30 cellular contexts compared by ENCODE assay signal in genomic region chr6:104284872-104285271, GRCh38.
"Had no signal": no experiment of that assay in that cellular context is flagged by ENCODE, and none has a peak within 500 bp of the region (broad histone marks: within the 10 kb centered on the region; RNA-seq: fewer than 3 reads in every experiment).

No MANE protein-coding gene starts in this region.

- H3K79me2 ChIP-seq: parathyroid adenoma had no signal

- H3K27ac ChIP-seq: neutrophil, ovary, parathyroid adenoma, psoas muscle, skin epidermis, suprapubic skin, testis, transverse colon, upper lobe of right lung, uterus had no signal

- H3K4me1 ChIP-seq: parathyroid adenoma, psoas muscle, spleen, suprapubic skin, testis, transverse colon, upper lobe of right lung, uterus had no signal

- H3K27me3 ChIP-seq: neutrophil, ovary, spleen, suprapubic skin, testis, tibial artery, transverse colon, upper lobe of right lung, uterus had no signal

- H3K9me3 ChIP-seq: neutrophil, ovary, psoas muscle, spleen, suprapubic skin, testis, tibial artery, transverse colon, upper lobe of right lung, uterus had no signal

- H3K4me2 ChIP-seq: smooth muscle cell had no signal

- ATAC-seq: naive thymus-derived CD8-positive, alpha-beta T cell; natural killer cell treated with Interleukin-12 subunit alpha and Interleukin-12 subunit beta and Interleukin-15 and Interleukin-18, amount 100 ng/mL, for 72 hours; psoas muscle; right cardiac atrium; sciatic nerve; stimulated activated memory B cell treated with anti-CD40 and anti-IgM and Interleukin-4, amounts not matched to agents 10 μg/mL and 1 μg/mL and 100 μg/mL, for 72 hours; stimulated activated naive CD8-positive, alpha-beta T cell treated with anti-CD3 and anti-CD28 coated beads, Interleukin-15, amount 100 ng/mL, for 72 hours; stimulated activated naive CD8-positive, alpha-beta T cell treated with anti-CD3 and anti-CD28 coated beads, Interleukin-15, Interleukin-2, amounts not matched to agents 100 U/mL and 50 U/mL, for 24 hours; upper lobe of right lung had no signal

- DNase-seq: naive thymus-derived CD8-positive, alpha-beta T cell; nephron progenitor cell; nucleus accumbens; ovary; posterior cingulate gyrus; psoas muscle; right cardiac atrium; spleen; stimulated activated CD4-positive, alpha-beta T cell treated with anti-CD3 and anti-CD28 coated beads, Interleukin-12 subunit alpha, Interleukin-12 subunit beta, amount 100 ng/mL, for 4 hours; stimulated activated CD4-positive, alpha-beta T cell treated with anti-CD3 and anti-CD28 coated beads, Interleukin-1b, Interleukin-23, amount 100 ng/mL, for 48 hours; stimulated activated CD4-positive, alpha-beta T cell treated with anti-CD3 and anti-CD28 coated beads, Interleukin-4, amount 100 ng/mL, for 1 hour; stimulated activated CD4-positive, alpha-beta T cell treated with anti-CD3 and anti-CD28 coated beads, Interleukin-4, amount 100 ng/mL, for 4 hours; stimulated activated CD8-positive, alpha-beta memory T cell treated with anti-CD3 and anti-CD28 coated beads, Interleukin-4, amount 100 ng/mL, for 48 hours; stimulated activated naive CD4-positive, alpha-beta T cell; stimulated activated naive CD8-positive, alpha-beta T cell treated with anti-CD3 and anti-CD28 coated beads, Interleukin-15, amount 100 ng/mL, for 72 hours; stimulated activated naive CD8-positive, alpha-beta T cell treated with anti-CD3 and anti-CD28 coated beads, Interleukin-15, Interleukin-2, amounts not matched to agents 100 U/mL and 50 U/mL, for 24 hours; substantia nigra; testis; tibial artery; transverse colon; upper lobe of right lung; uterus had no signal

- H2AFZ ChIP-seq: parathyroid adenoma had no signal

- H3K4me3 ChIP-seq: ovary, psoas muscle, skin epidermis, smooth muscle cell, spleen, suprapubic skin, testis, tibial artery, transverse colon, upper lobe of right lung, uterus had no signal

- H3K36me3 ChIP-seq: neutrophil, ovary, spleen, suprapubic skin, tibial artery, transverse colon, upper lobe of right lung, uterus had no signal
